Comparison of ENCODE assay signal across 19 cellular contexts in genomic region chr1:29444081-29444715, GRCh38.
DNase-seq lines count a peak whose midpoint lies in the region; ATAC-seq and TF ChIP-seq lines count a peak whose summit lies in the region.
"Had no signal": no experiment of that assay in that cellular context is flagged by ENCODE, and none has a peak within 500 bp of the region (broad histone marks: within the 10 kb centered on the region; RNA-seq: fewer than 3 reads in every experiment).

No MANE protein-coding gene starts in this region.

- no peak overlapping the region for H4K8ac ChIP-seq in H9 (replicated peaks; ENCODE audit: insufficient read length, low read depth, low read length)

- no peak overlapping the region for H3K4me3 ChIP-seq in spleen
- H3K4me3 ChIP-seq: SJSA1 had no signal

- H3K4me2 ChIP-seq in H9 (ENCODE audit: insufficient read depth, insufficient read length, low read length) = no peak overlapping the region
- H3K4me2 ChIP-seq: KMS-11 had no signal

- TF ChIP-seq POLR2A in spleen (IDR thresholded peaks at IDR 0.05) = no peak

- H3T11ph ChIP-seq in H9 (ENCODE audit: low read length) = no peak overlapping the region

- H3K27me3 ChIP-seq in H9 (ENCODE audit: insufficient read depth, low read length) (no peaks in the 10 kb centered on the region; the same call in 1 of the 2 replicates), spleen (replicated peaks in 1 of 7) (peaks cover 0 to 56% (median 0%) of the 10 kb centered on the region in 7 donors)

- WGBS in H9 (ENCODE audit: extremely low coverage, insufficient read length, low lambda C conversion rate) = no CpG with 5 or more reads among the region's 8 CpGs
- WGBS in spleen, 5 donors = 62 to 80% (median 75%) methylated on average over 8 of the region's 8 CpGs

- H3K23me2 ChIP-seq in H9 (ENCODE audit: insufficient read length, low read depth, low read length, poor library complexity, severe bottlenecking) = no peaks in the 10 kb centered on the region

- H3K4me3 Mint-ChIP-seq in H9 (no peak overlapping the region), WTC11 (no peak overlapping the region)
- no peak overlapping the region for H3K4me3 Mint-ChIP-seq in activated T-cell treated with anti-CD3 and anti-CD28 coated beads, Interleukin-2, amount 50 U/mL, for 72 hours
- H3K4me3 Mint-ChIP-seq: CD4-positive, CD25-positive, alpha-beta regulatory T cell had no signal

- H2AFZ ChIP-seq in H9 (ENCODE audit: low read length) = no peak overlapping the region

- H3K27me3 Mint-ChIP-seq in H9 (ENCODE audit: low read depth) = peaks cover 17% of the 10 kb centered on the region
- peaks cover 4% of the 10 kb centered on the region for H3K27me3 Mint-ChIP-seq in WTC11 (ENCODE audit: low read depth)
- peaks cover 16% of the 10 kb centered on the region for H3K27me3 Mint-ChIP-seq in activated T-cell treated with anti-CD3 and anti-CD28 coated beads, Interleukin-2, amount 50 U/mL, for 72 hours (ENCODE audit: low read depth)

- no peak overlapping the region for H2AK5ac ChIP-seq in H9 (ENCODE audit: insufficient read length, low read length)

- H3K36me3 ChIP-seq in spleen = no peaks in the 10 kb centered on the region
- H3K36me3 ChIP-seq: SJSA1 had no signal

- H2BK12ac ChIP-seq in H9 (ENCODE audit: insufficient read length, low read depth, low read length) = no peak overlapping the region

- H3K9me3 Mint-ChIP-seq in H9 (no peaks in the 10 kb centered on the region), WTC11 (peaks cover 3% of the 10 kb centered on the region; the same call in 1 of the 2 replicates)
- no peaks in the 10 kb centered on the region for H3K9me3 Mint-ChIP-seq in activated T-cell treated with anti-CD3 and anti-CD28 coated beads, Interleukin-2, amount 50 U/mL, for 72 hours

- H3K9me3 ChIP-seq in H9 (ENCODE audit: control insufficient read depth, low read depth, low read length) (no peaks in the 10 kb centered on the region), spleen (no peaks in the 10 kb centered on the region)
- H3K9me3 ChIP-seq: SJSA1 had no signal

- no peaks in the 10 kb centered on the region for H3K79me2 ChIP-seq in H9 (ENCODE audit: insufficient read depth, low read length)

- H4K5ac ChIP-seq in H9 (ENCODE audit: insufficient read length, low read depth, low read length) = no peak overlapping the region

- H3K18ac ChIP-seq in H9 (ENCODE audit: insufficient read length, low read depth, low read length) = no peak overlapping the region

- H4K20me1 ChIP-seq in H9 (ENCODE audit: control insufficient read depth, insufficient read depth, insufficient read length) = no peaks in the 10 kb centered on the region

- H3K14ac ChIP-seq in H9 (ENCODE audit: insufficient read depth, low read length) = no peak overlapping the region

- H3K4me1 Mint-ChIP-seq in H9 = peaks cover 16 to 30% of the 10 kb centered on the region in 2 experiments
- H3K4me1 Mint-ChIP-seq in WTC11 = peaks cover 29% of the 10 kb centered on the region
- no peaks in the 10 kb centered on the region for H3K4me1 Mint-ChIP-seq in activated T-cell treated with anti-CD3 and anti-CD28 coated beads, Interleukin-2, amount 50 U/mL, for 72 hours (ENCODE audit: low read depth)
- H3K4me1 Mint-ChIP-seq: CD4-positive, CD25-positive, alpha-beta regulatory T cell had no signal

- TF ChIP-seq CTCF in H9 (conservative IDR thresholded peaks at IDR 0.05) (no peak), WTC11 (IDR thresholded peaks at IDR 0.05) (no peak), spleen (IDR thresholded peaks at IDR 0.05 in 8 of 11, conservative IDR thresholded peaks at IDR 0.05 in 3 of 11) (no peak)

- H3K27ac ChIP-seq in H9 (ENCODE audit: insufficient read length, low read depth, low read length) (no peak overlapping the region), spleen (no peak overlapping the region)
- H3K27ac ChIP-seq: KMS-11, SJSA1 had no signal

- no peak overlapping the region for H3K23ac ChIP-seq in H9 (ENCODE audit: insufficient read length, low read depth, low read length)

- no peaks in the 10 kb centered on the region for H3K79me1 ChIP-seq in H9 (ENCODE audit: insufficient read depth, low read depth, low read length, poor library complexity, severe bottlenecking)

- no peak overlapping the region for H3K56ac ChIP-seq in H9 (ENCODE audit: insufficient read length, low read depth, low read length)

- H2BK20ac ChIP-seq in H9 (ENCODE audit: low read depth, low read length, poor library complexity, severe bottlenecking) = no peak overlapping the region

- no peak overlapping the region for H2BK5ac ChIP-seq in H9 (ENCODE audit: insufficient read length, low read length)

- H3K27ac Mint-ChIP-seq in H9 (peak overlapping the region in 1 of 3 experiments; percentile 49; a peak in 2 of 7 replicates), WTC11 (no peak overlapping the region)
- no peak overlapping the region for H3K27ac Mint-ChIP-seq in activated T-cell treated with anti-CD3 and anti-CD28 coated beads, Interleukin-2, amount 50 U/mL, for 72 hours

- H3K36me3 Mint-ChIP-seq in H9 (ENCODE audit: insufficient read depth in 1 of 3, low read depth in 3 of 3) (no peaks in the 10 kb centered on the region), WTC11 (no peaks in the 10 kb centered on the region)
- H3K36me3 Mint-ChIP-seq in activated T-cell treated with anti-CD3 and anti-CD28 coated beads, Interleukin-2, amount 50 U/mL, for 72 hours (ENCODE audit: insufficient read depth in 2 of 2) = no peaks in the 10 kb centered on the region
- H3K36me3 Mint-ChIP-seq: CD4-positive, CD25-positive, alpha-beta regulatory T cell had no signal

- no peaks in the 10 kb centered on the region; the same call in 1 of the 2 replicates for H3K4me1 ChIP-seq in H9 (ENCODE audit: insufficient read depth, low read length)
- peaks cover 0 to 9% (median 2%) of the 10 kb centered on the region in 6 donors for H3K4me1 ChIP-seq in spleen
- H3K4me1 ChIP-seq: SJSA1 had no signal

- intact Hi-C loops in spleen (cut with DNase I; ENCODE audit: low total_unique reads) = no loop called here

- no peak overlapping the region for H2BK120ac ChIP-seq in H9 (ENCODE audit: low read depth, low read length, poor library complexity, severe bottlenecking)

- no peak overlapping the region for H2BK15ac ChIP-seq in H9 (ENCODE audit: low read depth, low read length)

- peak; percentile 27 for DNase-seq in H9
- DNase-seq in WTC11 (ENCODE audit: low spot score) = no peak
- DNase-seq in left lobe of liver (ENCODE audit: low spot score) = peak; percentile 18
- DNase-seq in spleen = peak; percentile 29
- no peak for DNase-seq in NCI-H510A treated with DMSO at 0.1 percent for 48 hours (lab: John Stamatoyannopoulos, UW)
- DNase-seq in activated T-cell treated with anti-CD3 and anti-CD28 coated beads, Interleukin-2, amount 50 U/mL, for 72 hours = no peak
- DNase-seq: CD4-positive, CD25-positive, alpha-beta regulatory T cell; EL; NCI-H1105; NCI-H2081; NCI-H2171; NCI-H345; NCI-H524 treated with DMSO at 0.1 percent for 48 hours; NCI-H82; OCI-M1 had no signal

- no peak overlapping the region for H3K9ac ChIP-seq in H9 (ENCODE audit: extremely low read depth, insufficient read length, low read length)
- H3K9ac ChIP-seq: KMS-11 had no signal

- no peak overlapping the region for H3K4ac ChIP-seq in H9 (ENCODE audit: low read depth, low read length)

- no peak for ATAC-seq in WTC11
- ATAC-seq in left lobe of liver = no peak
- no peak for ATAC-seq in HG02973 (IDR thresholded peaks at IDR 0.05; ENCODE audit: unreplicated experiment)
- no peak for ATAC-seq in activated T-cell treated with anti-CD3 and anti-CD28 coated beads, Interleukin-2, amount 50 U/mL, for 72 hours (replicated peaks in 1 of 2)
- ATAC-seq: Right ventricle myocardium inferior had no signal

- CTCF ChIA-PET in WTC11 (lab: Charles Lee) = interaction anchor here (1.8 to 2.0 kb wide), 2 partner anchors 29 to 112 kb away, joined by 6 to 7 read pairs; no protein-coding TSS in a partner anchor

- no peak overlapping the region for H4K91ac ChIP-seq in H9 (ENCODE audit: insufficient read length, low read depth, low read length)

- POLR2A ChIA-PET in WTC11 (lab: Charles Lee) = interaction anchor here (1.2 kb wide), 1 partner anchor 52 kb away, joined by 3 read pairs; no protein-coding TSS in a partner anchor

TF ChIP-seq in WTC11, 78 proteins besides CTCF, POLR2A, EP300 and RAD21:
- TF ChIP-seq USF2 (CRISPR knock-in tag; IDR thresholded peaks at IDR 0.05) = 0 out of 2 replicates have a peak, but pooled peaks have one; percentile 37
- TF ChIP-seq IRF2 (CRISPR knock-in tag; IDR thresholded peaks at IDR 0.05; ENCODE audit: borderline replicate concordance, low read depth) = no peak
- no peak for TF ChIP-seq GABPB1 (CRISPR knock-in tag; IDR thresholded peaks at IDR 0.05)
- TF ChIP-seq MAX (CRISPR knock-in tag; IDR thresholded peaks at IDR 0.05) = peak; percentile 13; the same call in 1 of the 2 replicates
- no peak for TF ChIP-seq RELA (CRISPR knock-in tag; IDR thresholded peaks at IDR 0.05; ENCODE audit: borderline replicate concordance)
TF ChIP-seq in WTC11: peak in this region for 2.

Comparison
In these comparisons a context has a peak if more than half of its experiments do, and no peak if none do; other contexts are left out.
1. DNase-seq: peak in H9 (single experiment), left lobe of liver (single experiment) and spleen (single experiment); none in WTC11 (single experiment), NCI-H510A treated with DMSO at 0.1 percent for 48 hours (single experiment) and activated T-cell treated with anti-CD3 and anti-CD28 coated beads, Interleukin-2, amount 50 U/mL, for 72 hours (0 of 2).